In the genomic region with DNA sequence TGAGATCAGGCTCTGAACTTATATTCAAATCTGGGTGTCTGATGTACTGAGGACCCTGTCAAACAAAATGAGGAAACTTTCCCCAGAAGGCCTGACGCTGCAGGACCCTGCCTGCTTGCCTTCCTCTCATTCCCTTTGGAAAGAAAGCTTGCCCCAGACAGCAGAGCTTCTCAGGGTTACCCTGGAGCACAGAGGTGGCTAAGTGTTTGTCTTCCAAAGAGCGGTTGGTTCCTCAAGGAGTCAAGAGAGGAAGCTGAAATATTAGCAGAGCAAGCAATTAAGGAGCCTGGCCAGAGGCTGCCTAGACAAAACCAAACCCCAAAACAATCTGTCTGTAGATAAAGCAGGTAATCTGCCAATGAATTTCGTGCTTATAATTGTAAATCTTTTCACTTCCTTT, we compare ENCODE assay signal across 18 cellular contexts.
A peak's percentile ranks its signal among the peaks of the same experiment; 100 is the strongest.
DNase-seq lines count a peak whose midpoint lies in the region; ATAC-seq and TF ChIP-seq lines count a peak whose summit lies in the region.
"Had no signal": no experiment of that assay in that cellular context is flagged by ENCODE, and none has a peak within 500 bp of the region (broad histone marks: within the 10 kb centered on the region; RNA-seq: fewer than 3 reads in every experiment).

No MANE protein-coding gene starts in this region.

- H3K4me3 Mint-ChIP-seq in WTC11, result no peak overlapping the region
- H3K4me3 Mint-ChIP-seq: CD4-positive, alpha-beta T cell had no signal

- no peak overlapping the region for H3K23ac ChIP-seq in trophoblast cell (ENCODE audit: low read length)

- no peak for ATAC-seq in WTC11
- peak; percentile 68 to 84 for ATAC-seq in lower lobe of right lung
- ATAC-seq in upper lobe of right lung, result peak; percentile 82
- no peak for ATAC-seq in HG02970 (IDR thresholded peaks at IDR 0.05; ENCODE audit: low FRiP score, unreplicated experiment)
- ATAC-seq: GM12878, K562 had no signal

- H4K8ac ChIP-seq in trophoblast cell (ENCODE audit: low read depth, low read length), result no peak overlapping the region

- H3K18ac ChIP-seq in trophoblast cell (ENCODE audit: low read length), result no peak overlapping the region

- H2AFZ ChIP-seq in trophoblast cell (ENCODE audit: insufficient read depth, low read length, poor library complexity), result no peak overlapping the region

- no peak overlapping the region for H4K91ac ChIP-seq in trophoblast cell (ENCODE audit: low read depth, low read length)

- H3K4me1 ChIP-seq in lower lobe of right lung, result peaks cover 11% of the 10 kb centered on the region
- peaks cover 14% of the 10 kb centered on the region for H3K4me1 ChIP-seq in upper lobe of right lung
- H3K4me1 ChIP-seq in trophoblast cell (ENCODE audit: control insufficient read depth in 1 of 2, insufficient read depth in 2 of 2, low read length in 2 of 2), result no peaks in the 10 kb centered on the region
- H3K4me1 ChIP-seq: BE2C, Caco-2 had no signal

- H3K4me3 ChIP-seq in lower lobe of right lung (no peak overlapping the region), upper lobe of right lung (no peak overlapping the region), trophoblast cell (ENCODE audit: low read depth, low read length) (no peak overlapping the region)
- H3K4me3 ChIP-seq: GM12878, HAP-1, K562 had no signal

- H2BK5ac ChIP-seq in trophoblast cell (ENCODE audit: low read depth, low read length, poor library complexity), result no peak overlapping the region

- CTCF ChIA-PET in WTC11 (lab: Charles Lee), result no interaction called here

- peak; percentile 22 for DNase-seq in DMS79 (lab: John Stamatoyannopoulos, UW)
- no peak for DNase-seq in WTC11 (ENCODE audit: low spot score)
- no peak for DNase-seq in lower lobe of right lung
- no peak for DNase-seq in upper lobe of right lung
- DNase-seq in trophoblast cell, result no peak
- no peak for DNase-seq in NCI-H1694 (lab: John Stamatoyannopoulos, UW)
- DNase-seq: BE2C; C1 segment of cervical spinal cord; Caco-2; CD4-positive, alpha-beta T cell; DND-41; EL; IMR-90 had no signal

- WGBS in trophoblast cell (ENCODE audit: extremely low coverage, insufficient coverage, insufficient read length), result no CpG with 5 or more reads among the region's 3 CpGs

- H2AK5ac ChIP-seq in trophoblast cell (ENCODE audit: low read length), result no peak overlapping the region

- H3K79me2 ChIP-seq in trophoblast cell (ENCODE audit: control insufficient read depth, insufficient read depth, low read length, poor library complexity), result no peaks in the 10 kb centered on the region

- H4K12ac ChIP-seq in trophoblast cell (ENCODE audit: low read depth, low read length), result no peak overlapping the region

- H3K79me1 ChIP-seq in trophoblast cell (ENCODE audit: low read length), result no peaks in the 10 kb centered on the region

- H3K36me3 ChIP-seq in lower lobe of right lung (no peaks in the 10 kb centered on the region), upper lobe of right lung (no peaks in the 10 kb centered on the region), trophoblast cell (ENCODE audit: control insufficient read depth in 1 of 2, insufficient read depth in 2 of 2, low read length in 2 of 2) (peaks cover 10 to 25% of the 10 kb centered on the region in 2 experiments)
- H3K36me3 ChIP-seq: BE2C, HAP-1 had no signal

- no peak overlapping the region for H2BK12ac ChIP-seq in trophoblast cell (ENCODE audit: low read length)

- intact Hi-C loops in lower lobe of right lung (cut with DNase I), result no loop called here
- intact Hi-C loops in upper lobe of right lung (cut with DNase I), result no loop called here

- no peaks in the 10 kb centered on the region for H3K9me3 Mint-ChIP-seq in WTC11
- H3K9me3 Mint-ChIP-seq: CD4-positive, alpha-beta T cell had no signal

- no peak overlapping the region for H3K14ac ChIP-seq in trophoblast cell (ENCODE audit: low read length)

- TF ChIP-seq CTCF in WTC11 (IDR thresholded peaks at IDR 0.05) (no peak), lower lobe of right lung (IDR thresholded peaks at IDR 0.05) (no peak), upper lobe of right lung (IDR thresholded peaks at IDR 0.05) (no peak)

- H3K27me3 Mint-ChIP-seq in WTC11 (ENCODE audit: low read depth), result no peaks in the 10 kb centered on the region

- H3K4me2 ChIP-seq in trophoblast cell (ENCODE audit: low read length), result no peak overlapping the region

- no peak overlapping the region for H3K27ac ChIP-seq in lower lobe of right lung
- no peak overlapping the region for H3K27ac ChIP-seq in upper lobe of right lung
- no peak overlapping the region for H3K27ac ChIP-seq in trophoblast cell (ENCODE audit: low read depth, low read length)
- H3K27ac ChIP-seq: HL-60 had no signal

- H3K4me1 Mint-ChIP-seq in WTC11, result 0 out of 2 replicates have a peak, but pooled peaks cover 3% of the 10 kb centered on the region

- no peaks in the 10 kb centered on the region for H3K9me3 ChIP-seq in lower lobe of right lung
- no peaks in the 10 kb centered on the region for H3K9me3 ChIP-seq in upper lobe of right lung
- no peaks in the 10 kb centered on the region for H3K9me3 ChIP-seq in trophoblast cell (ENCODE audit: insufficient read depth, low read depth, low read length)
- H3K9me3 ChIP-seq: BE2C, Caco-2, HAP-1 had no signal

- POLR2A ChIA-PET in WTC11 (lab: Charles Lee), result no interaction called here

- H3K4ac ChIP-seq in trophoblast cell (ENCODE audit: low read depth, low read length), result no peak overlapping the region

- H3K36me3 Mint-ChIP-seq in WTC11, result no peaks in the 10 kb centered on the region

- no peak overlapping the region for H2BK120ac ChIP-seq in trophoblast cell (ENCODE audit: insufficient read depth, low read length, poor library complexity)

- H3K27me3 ChIP-seq in lower lobe of right lung (ENCODE audit: low read depth) (no peaks in the 10 kb centered on the region), upper lobe of right lung (no peaks in the 10 kb centered on the region), trophoblast cell (ENCODE audit: insufficient read depth, low read length) (no peaks in the 10 kb centered on the region)
- H3K27me3 ChIP-seq: BE2C had no signal

- H3K9ac ChIP-seq in trophoblast cell (ENCODE audit: low read length), result no peak overlapping the region

- 0 out of 2 replicates have a peak overlapping the region, but pooled peaks have one; percentile 13 for H3K27ac Mint-ChIP-seq in WTC11
- H3K27ac Mint-ChIP-seq: CD4-positive, alpha-beta T cell had no signal

TF ChIP-seq in WTC11, 78 proteins besides CTCF, POLR2A, EP300 and RAD21 (continues in another document):
- TF ChIP-seq EMX1 (CRISPR knock-in tag; IDR thresholded peaks at IDR 0.05) (no peak), CBFB (CRISPR knock-in tag; IDR thresholded peaks at IDR 0.05; ENCODE audit: low read depth) (no peak), OVOL2 (CRISPR knock-in tag; IDR thresholded peaks at IDR 0.05; ENCODE audit: borderline replicate concordance) (no peak), CREM (CRISPR knock-in tag; IDR thresholded peaks at IDR 0.05) (no peak), FOXP1 (CRISPR knock-in tag; IDR thresholded peaks at IDR 0.05; ENCODE audit: borderline replicate concordance) (no peak)
- TF ChIP-seq, protein P1, sequence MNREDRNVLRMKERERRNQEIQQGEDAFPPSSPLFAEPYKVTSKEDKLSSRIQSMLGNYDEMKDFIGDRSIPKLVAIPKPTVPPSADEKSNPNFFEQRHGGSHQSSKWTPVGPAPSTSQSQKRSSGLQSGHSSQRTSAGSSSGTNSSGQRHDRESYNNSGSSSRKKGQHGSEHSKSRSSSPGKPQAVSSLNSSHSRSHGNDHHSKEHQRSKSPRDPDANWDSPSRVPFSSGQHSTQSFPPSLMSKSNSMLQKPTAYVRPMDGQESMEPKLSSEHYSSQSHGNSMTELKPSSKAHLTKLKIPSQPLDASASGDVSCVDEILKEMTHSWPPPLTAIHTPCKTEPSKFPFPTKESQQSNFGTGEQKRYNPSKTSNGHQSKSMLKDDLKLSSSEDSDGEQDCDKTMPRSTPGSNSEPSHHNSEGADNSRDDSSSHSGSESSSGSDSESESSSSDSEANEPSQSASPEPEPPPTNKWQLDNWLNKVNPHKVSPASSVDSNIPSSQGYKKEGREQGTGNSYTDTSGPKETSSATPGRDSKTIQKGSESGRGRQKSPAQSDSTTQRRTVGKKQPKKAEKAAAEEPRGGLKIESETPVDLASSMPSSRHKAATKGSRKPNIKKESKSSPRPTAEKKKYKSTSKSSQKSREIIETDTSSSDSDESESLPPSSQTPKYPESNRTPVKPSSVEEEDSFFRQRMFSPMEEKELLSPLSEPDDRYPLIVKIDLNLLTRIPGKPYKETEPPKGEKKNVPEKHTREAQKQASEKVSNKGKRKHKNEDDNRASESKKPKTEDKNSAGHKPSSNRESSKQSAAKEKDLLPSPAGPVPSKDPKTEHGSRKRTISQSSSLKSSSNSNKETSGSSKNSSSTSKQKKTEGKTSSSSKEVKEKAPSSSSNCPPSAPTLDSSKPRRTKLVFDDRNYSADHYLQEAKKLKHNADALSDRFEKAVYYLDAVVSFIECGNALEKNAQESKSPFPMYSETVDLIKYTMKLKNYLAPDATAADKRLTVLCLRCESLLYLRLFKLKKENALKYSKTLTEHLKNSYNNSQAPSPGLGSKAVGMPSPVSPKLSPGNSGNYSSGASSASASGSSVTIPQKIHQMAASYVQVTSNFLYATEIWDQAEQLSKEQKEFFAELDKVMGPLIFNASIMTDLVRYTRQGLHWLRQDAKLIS (CRISPR knock-in tag; IDR thresholded peaks at IDR 0.05; ENCODE audit: borderline replicate concordance), result no peak
- TF ChIP-seq, protein P2, sequence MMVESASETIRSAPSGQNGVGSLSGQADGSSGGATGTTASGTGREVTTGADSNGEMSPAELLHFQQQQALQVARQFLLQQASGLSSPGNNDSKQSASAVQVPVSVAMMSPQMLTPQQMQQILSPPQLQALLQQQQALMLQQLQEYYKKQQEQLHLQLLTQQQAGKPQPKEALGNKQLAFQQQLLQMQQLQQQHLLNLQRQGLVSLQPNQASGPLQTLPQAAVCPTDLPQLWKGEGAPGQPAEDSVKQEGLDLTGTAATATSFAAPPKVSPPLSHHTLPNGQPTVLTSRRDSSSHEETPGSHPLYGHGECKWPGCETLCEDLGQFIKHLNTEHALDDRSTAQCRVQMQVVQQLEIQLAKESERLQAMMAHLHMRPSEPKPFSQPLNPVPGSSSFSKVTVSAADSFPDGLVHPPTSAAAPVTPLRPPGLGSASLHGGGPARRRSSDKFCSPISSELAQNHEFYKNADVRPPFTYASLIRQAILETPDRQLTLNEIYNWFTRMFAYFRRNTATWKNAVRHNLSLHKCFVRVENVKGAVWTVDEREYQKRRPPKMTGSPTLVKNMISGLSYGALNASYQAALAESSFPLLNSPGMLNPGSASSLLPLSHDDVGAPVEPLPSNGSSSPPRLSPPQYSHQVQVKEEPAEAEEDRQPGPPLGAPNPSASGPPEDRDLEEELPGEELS (CRISPR knock-in tag; IDR thresholded peaks at IDR 0.05), result no peak
- TF ChIP-seq, protein P3, sequence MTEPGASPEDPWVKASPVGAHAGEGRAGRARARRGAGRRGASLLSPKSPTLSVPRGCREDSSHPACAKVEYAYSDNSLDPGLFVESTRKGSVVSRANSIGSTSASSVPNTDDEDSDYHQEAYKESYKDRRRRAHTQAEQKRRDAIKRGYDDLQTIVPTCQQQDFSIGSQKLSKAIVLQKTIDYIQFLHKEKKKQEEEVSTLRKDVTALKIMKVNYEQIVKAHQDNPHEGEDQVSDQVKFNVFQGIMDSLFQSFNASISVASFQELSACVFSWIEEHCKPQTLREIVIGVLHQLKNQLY (CRISPR knock-in tag; IDR thresholded peaks at IDR 0.05), result no peak

Comparison
In these comparisons a context has a peak if more than half of its experiments do, and no peak if none do; other contexts are left out.
1. ATAC-seq: peak in lower lobe of right lung (2 of 2) and upper lobe of right lung (single experiment); none in WTC11 (single experiment) and HG02970 (single experiment).